In genomic region chr20:10074513-10074912, GRCh38 we compare ENCODE assay signal across 1 cellular context.
A peak's percentile ranks its signal among the peaks of the same experiment; 100 is the strongest.
TF ChIP-seq lines count a peak whose summit lies in the region.

No MANE protein-coding gene starts in this region.

TF ChIP-seq in A549, 52 proteins besides CTCF, POLR2A, EP300 and RAD21 (continued from another document):
- TF ChIP-seq KDM1A (IDR thresholded peaks at IDR 0.05; ENCODE audit: low read depth) (no peak), REST (IDR thresholded peaks at IDR 0.05) (no peak), BHLHE40 (IDR thresholded peaks at IDR 0.05; ENCODE audit: low read depth, low read length) (no peak), MAX (IDR thresholded peaks at IDR 0.05) (peak; percentile 92), EHF (CRISPR knock-in tag; IDR thresholded peaks at IDR 0.05) (no peak), ZNF302 (CRISPR knock-in tag; IDR thresholded peaks at IDR 0.05) (no peak), RCOR1 (IDR thresholded peaks at IDR 0.05; ENCODE audit: low read depth, low read length) (no peak), FOSB (CRISPR knock-in tag; IDR thresholded peaks at IDR 0.05) (no peak), ATOH8 (CRISPR knock-in tag; IDR thresholded peaks at IDR 0.05; ENCODE audit: low read depth) (no peak), SREBF2 (IDR thresholded peaks at IDR 0.05) (no peak), NPAS2 (CRISPR knock-in tag; IDR thresholded peaks at IDR 0.05; ENCODE audit: borderline replicate concordance) (no peak), MAZ (IDR thresholded peaks at IDR 0.05; ENCODE audit: borderline replicate concordance, low read depth, low read length) (no peak), BCL3 (IDR thresholded peaks at IDR 0.05) (no peak), CEBPB (IDR thresholded peaks at IDR 0.05) (no peak; a peak in 1 of 4 replicates), ESRRA (IDR thresholded peaks at IDR 0.05; ENCODE audit: borderline replicate concordance, low read length) (no peak)
- TF ChIP-seq, protein P1, sequence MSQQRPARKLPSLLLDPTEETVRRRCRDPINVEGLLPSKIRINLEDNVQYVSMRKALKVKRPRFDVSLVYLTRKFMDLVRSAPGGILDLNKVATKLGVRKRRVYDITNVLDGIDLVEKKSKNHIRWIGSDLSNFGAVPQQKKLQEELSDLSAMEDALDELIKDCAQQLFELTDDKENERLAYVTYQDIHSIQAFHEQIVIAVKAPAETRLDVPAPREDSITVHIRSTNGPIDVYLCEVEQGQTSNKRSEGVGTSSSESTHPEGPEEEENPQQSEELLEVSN (IDR thresholded peaks at IDR 0.05; ENCODE audit: borderline replicate concordance, low read depth), result no peak; the same call in 1 of the 2 replicates
